In genomic region chr1:62228139-62228882, GRCh38 we compare ENCODE assay signal across 1 cellular context.
TF ChIP-seq lines count a peak whose summit lies in the region.

No MANE protein-coding gene starts in this region.

TF ChIP-seq in A549, 52 proteins besides CTCF, POLR2A, EP300 and RAD21 (continued from another document):
- TF ChIP-seq ATOH8 (CRISPR knock-in tag; IDR thresholded peaks at IDR 0.05; ENCODE audit: low read depth) (no peak), CBX2 (IDR thresholded peaks at IDR 0.05; ENCODE audit: borderline replicate concordance, low read depth) (no peak), HMGXB4 (CRISPR knock-in tag; IDR thresholded peaks at IDR 0.05; ENCODE audit: borderline replicate concordance) (no peak), JUNB (IDR thresholded peaks at IDR 0.05) (no peak), HOXB13 (CRISPR knock-in tag; IDR thresholded peaks at IDR 0.05; ENCODE audit: low read depth) (no peak), FOSB (CRISPR knock-in tag; IDR thresholded peaks at IDR 0.05) (no peak)
TF ChIP-seq in A549: peak in this region for 0.
